ENCODE assay signal across 12 cellular contexts in the genomic region with DNA sequence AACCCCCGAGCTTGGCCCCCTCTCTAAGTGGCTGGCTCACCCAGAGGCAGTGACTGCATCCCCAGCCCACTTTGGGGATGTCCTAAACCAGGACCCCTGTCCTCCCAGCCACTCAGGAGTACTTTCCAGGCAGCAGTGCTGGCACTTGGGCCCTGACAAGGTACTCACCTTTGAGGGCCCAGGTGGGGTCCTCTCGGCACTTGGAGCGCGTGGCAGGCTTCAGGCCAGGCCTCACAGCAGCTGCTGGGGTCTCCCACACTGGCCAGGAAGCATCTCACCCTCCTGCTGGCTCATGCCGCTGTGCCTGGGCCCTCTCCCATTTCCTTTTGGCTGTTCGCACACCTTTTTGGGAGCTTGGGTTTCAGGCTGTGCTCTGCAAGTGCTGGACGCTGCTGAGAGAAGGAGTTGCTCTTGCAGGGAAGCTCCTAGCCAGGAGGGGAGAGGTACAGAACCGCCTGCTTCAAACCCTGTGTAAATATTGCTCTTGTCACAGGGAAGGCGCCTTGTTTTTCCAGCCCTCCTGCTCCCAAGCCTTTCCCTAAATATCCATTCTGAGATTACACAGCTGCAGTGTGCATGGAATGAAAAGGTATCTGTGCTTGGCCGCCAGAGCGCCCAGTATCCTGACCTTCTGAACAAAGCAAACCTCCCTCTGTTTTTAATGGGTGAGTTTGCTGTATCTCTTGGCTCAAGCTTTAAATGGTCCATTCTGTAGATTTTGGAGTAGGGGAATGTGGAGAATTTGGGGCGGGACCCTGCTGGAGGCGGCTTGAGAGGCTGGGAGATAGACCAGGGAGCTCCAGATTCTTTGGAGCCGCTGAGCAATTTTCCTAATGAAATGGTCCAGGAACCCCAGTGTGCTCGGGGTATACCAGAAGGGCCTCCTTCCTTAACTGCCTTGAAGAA. TPM values are rescaled to one million over a fixed set of nuclear protein-coding genes. Genes with fewer than 3 reads are reported as not detected.
DNase-seq lines count a peak whose midpoint lies in the region; ATAC-seq and TF ChIP-seq lines count a peak whose summit lies in the region.
"Had no signal": no experiment of that assay in that cellular context is flagged by ENCODE, and none has a peak within 500 bp of the region (broad histone marks: within the 10 kb centered on the region; RNA-seq: fewer than 3 reads in every experiment).

No MANE protein-coding gene starts in this region.

- no peak for ATAC-seq in stimulated activated naive CD8-positive, alpha-beta T cell treated with anti-CD3 and anti-CD28 coated beads, Interleukin-15, Interleukin-2, amounts not matched to agents 100 U/mL and 50 U/mL, for 24 hours
- no peak for ATAC-seq in activated naive CD8-positive, alpha-beta T cell treated with anti-CD3 and anti-CD28 coated beads, Interleukin-2, amount 50 U/mL, for 24 hours

- H3K27ac ChIP-seq in dorsolateral prefrontal cortex (peak overlapping the region in 37 of 59 donors; percentile 1 to 89 (median 44)), uterus (peak overlapping the region; percentile 75 to 79)

- no peaks in the 10 kb centered on the region for H3K27me3 Mint-ChIP-seq in mesothelial cell of epicardium (ENCODE audit: low read depth)
- no peaks in the 10 kb centered on the region for H3K27me3 Mint-ChIP-seq in activated naive CD8-positive, alpha-beta T cell treated with anti-CD3 and anti-CD28 coated beads, Interleukin-2, amount 50 U/mL, for 24 hours
- H3K27me3 Mint-ChIP-seq: dendritic cell treated with granulocyte-macrophage colony-stimulating factor and Interleukin-4, amounts not matched to agents 40 ng/mL and 50 ng/mL, for 4 days had no signal

- H3K9me3 ChIP-seq in uterus: no peaks in the 10 kb centered on the region

- H3K27me3 ChIP-seq in dorsolateral prefrontal cortex (no peaks in the 10 kb centered on the region), uterus (no peaks in the 10 kb centered on the region)

- peaks cover 11 to 16% of the 10 kb centered on the region in 2 donors for H3K4me1 ChIP-seq in uterus

- peaks cover 32% of the 10 kb centered on the region for H3K4me1 Mint-ChIP-seq in mesothelial cell of epicardium
- H3K4me1 Mint-ChIP-seq in activated naive CD8-positive, alpha-beta T cell treated with anti-CD3 and anti-CD28 coated beads, Interleukin-2, amount 50 U/mL, for 24 hours: peaks cover 3% of the 10 kb centered on the region

- no peak overlapping the region for H3K4me3 ChIP-seq in dorsolateral prefrontal cortex
- no peak overlapping the region for H3K4me3 ChIP-seq in uterus

- H3K36me3 Mint-ChIP-seq in mesothelial cell of epicardium: peaks cover 45% of the 10 kb centered on the region
- H3K36me3 Mint-ChIP-seq in activated naive CD8-positive, alpha-beta T cell treated with anti-CD3 and anti-CD28 coated beads, Interleukin-2, amount 50 U/mL, for 24 hours (ENCODE audit: low read depth): peaks cover 12% of the 10 kb centered on the region

- DNase-seq in NCI-H2227 (lab: John Stamatoyannopoulos, UW; ENCODE audit: unreplicated experiment) (peak; percentile 20), NCI-H2227 treated with DMSO at 0.1 percent for 48 hours (lab: John Stamatoyannopoulos, UW) (no peak), dorsolateral prefrontal cortex (peak in 2 of 10 donors; percentile 1 to 38), mesothelial cell of epicardium (ENCODE audit: low spot score in 2 of 2, unreplicated experiment in 2 of 2) (no peak), uterus (peak in 1 of 2 donors; percentile 58)
- DNase-seq in stimulated activated naive CD8-positive, alpha-beta T cell treated with anti-CD3 and anti-CD28 coated beads, Interleukin-15, Interleukin-2, amounts not matched to agents 100 U/mL and 50 U/mL, for 24 hours: no peak
- DNase-seq in activated naive CD8-positive, alpha-beta T cell treated with anti-CD3 and anti-CD28 coated beads, Interleukin-2, amount 50 U/mL, for 24 hours: no peak
- DNase-seq in central memory CD4-positive, alpha-beta T cell: no peak
- DNase-seq: activated T-cell treated with anti-CD3 and anti-CD28 coated beads for 4 hours, NCI-H1105 treated with DMSO at 0.1 percent for 48 hours had no signal

- no peak for TF ChIP-seq CTCF in dorsolateral prefrontal cortex (IDR thresholded peaks at IDR 0.05 in 54 of 56, conservative IDR thresholded peaks at IDR 0.05 in 2 of 56; ENCODE audit: low read depth in 1 of 56, partially characterized antibody in 56 of 56)
- TF ChIP-seq CTCF in mesothelial cell of epicardium (IDR thresholded peaks at IDR 0.05; ENCODE audit: unreplicated experiment): no peak
- TF ChIP-seq CTCF in uterus (IDR thresholded peaks at IDR 0.05): no peak

- H3K27ac Mint-ChIP-seq in mesothelial cell of epicardium: peak overlapping the region; percentile 79
- no peak overlapping the region for H3K27ac Mint-ChIP-seq in activated naive CD8-positive, alpha-beta T cell treated with anti-CD3 and anti-CD28 coated beads, Interleukin-2, amount 50 U/mL, for 24 hours
- H3K27ac Mint-ChIP-seq: dendritic cell treated with granulocyte-macrophage colony-stimulating factor and Interleukin-4, amounts not matched to agents 40 ng/mL and 50 ng/mL, for 4 days had no signal

- TF ChIP-seq POLR2A in uterus (IDR thresholded peaks at IDR 0.05): no peak

- H3K9me3 Mint-ChIP-seq in mesothelial cell of epicardium: no peaks in the 10 kb centered on the region
- no peaks in the 10 kb centered on the region for H3K9me3 Mint-ChIP-seq in activated naive CD8-positive, alpha-beta T cell treated with anti-CD3 and anti-CD28 coated beads, Interleukin-2, amount 50 U/mL, for 24 hours

- intact Hi-C loops in dorsolateral prefrontal cortex (cut with DNase I): no loop called here
- intact Hi-C loops in uterus (cut with DNase I; ENCODE audit: low total_unique reads): no loop called here

- H3K4me3 Mint-ChIP-seq in mesothelial cell of epicardium: no peak overlapping the region
- H3K4me3 Mint-ChIP-seq in activated naive CD8-positive, alpha-beta T cell treated with anti-CD3 and anti-CD28 coated beads, Interleukin-2, amount 50 U/mL, for 24 hours: no peak overlapping the region
- H3K4me3 Mint-ChIP-seq: dendritic cell treated with granulocyte-macrophage colony-stimulating factor and Interleukin-4, amounts not matched to agents 40 ng/mL and 50 ng/mL, for 4 days had no signal

- H3K36me3 ChIP-seq in uterus: no peaks in the 10 kb centered on the region

RNA-seq across cellular contexts. Expression of gene DNASE1L3, which starts 45.6 kb away (rescaled TPM):
- total RNA-seq in dorsolateral prefrontal cortex (1 to 10 TPM in 7 of 120 experiments, under 1 TPM in 5, not detected in 108; 0.23 to 2.8 (median 1.1) TPM), mesothelial cell of epicardium (0.22 to 0.72 TPM (median 0.53 TPM) in 3 replicates), uterus (1 to 10 TPM in 3 of 4 donors, under 1 TPM in 1; 0.77 to 3.2 (median 2.4) TPM)
- total RNA-seq: T-helper 1 cell treated with Interleukin-12 subunit alpha and Interleukin-12 subunit beta and Interleukin-4 antibody, amounts not matched to agents 30 ng/mL and 1 ng/mL, for 36 hours had no signal
